Comparison of ENCODE assay signal across 2 cellular contexts in the genomic region with DNA sequence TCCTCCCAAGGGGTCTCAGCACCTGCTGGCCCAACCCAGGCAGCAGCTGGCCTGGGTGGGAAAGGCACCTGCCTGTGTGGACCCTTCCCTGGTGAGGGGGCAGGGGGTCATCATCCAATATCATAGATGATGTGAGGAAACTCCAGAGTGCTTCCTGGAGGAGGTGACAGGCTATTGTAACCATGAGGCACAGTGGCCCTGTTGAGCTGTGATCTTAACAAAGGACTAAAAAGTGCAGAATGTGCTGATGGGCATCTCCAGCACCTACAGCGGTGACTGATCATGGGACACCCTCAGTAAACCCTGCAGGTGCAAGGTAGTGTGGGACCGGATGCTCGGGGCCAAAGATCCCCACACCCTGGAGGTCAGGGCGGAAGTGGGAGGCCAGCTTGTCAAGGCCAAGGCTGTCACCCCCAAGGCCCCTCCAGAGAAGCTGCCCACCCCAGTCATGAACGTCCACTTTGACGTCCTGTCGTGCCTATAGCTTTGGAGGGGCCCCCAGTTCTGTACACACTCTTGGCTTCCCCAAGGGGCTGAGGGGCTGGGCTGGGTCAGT.
TF ChIP-seq lines count a peak whose summit lies in the region.

No MANE protein-coding gene starts in this region.

TF ChIP-seq in HepG2, 621 proteins besides CTCF, POLR2A, EP300 and RAD21:
- TF ChIP-seq NFKB2 (CRISPR knock-in tag; IDR thresholded peaks at IDR 0.05; ENCODE audit: borderline replicate concordance): no peak
- TF ChIP-seq ZNF660 (CRISPR knock-in tag; IDR thresholded peaks at IDR 0.05; ENCODE audit: borderline replicate concordance, low read depth): no peak
- TF ChIP-seq ZNF772 (CRISPR knock-in tag; IDR thresholded peaks at IDR 0.05): 0 out of 2 replicates have a peak, but pooled peaks have one; percentile 14
- TF ChIP-seq GABPA (IDR thresholded peaks at IDR 0.05; ENCODE audit: low read depth, low read length): no peak
- peak; percentile 51 for TF ChIP-seq GABPA (CRISPR knock-in tag; IDR thresholded peaks at IDR 0.05; ENCODE audit: low read depth)
- TF ChIP-seq ZFP36 (IDR thresholded peaks at IDR 0.05; ENCODE audit: borderline replicate concordance, low read depth, low read length, partially characterized antibody): peak; percentile 56
- TF ChIP-seq, protein P1, sequence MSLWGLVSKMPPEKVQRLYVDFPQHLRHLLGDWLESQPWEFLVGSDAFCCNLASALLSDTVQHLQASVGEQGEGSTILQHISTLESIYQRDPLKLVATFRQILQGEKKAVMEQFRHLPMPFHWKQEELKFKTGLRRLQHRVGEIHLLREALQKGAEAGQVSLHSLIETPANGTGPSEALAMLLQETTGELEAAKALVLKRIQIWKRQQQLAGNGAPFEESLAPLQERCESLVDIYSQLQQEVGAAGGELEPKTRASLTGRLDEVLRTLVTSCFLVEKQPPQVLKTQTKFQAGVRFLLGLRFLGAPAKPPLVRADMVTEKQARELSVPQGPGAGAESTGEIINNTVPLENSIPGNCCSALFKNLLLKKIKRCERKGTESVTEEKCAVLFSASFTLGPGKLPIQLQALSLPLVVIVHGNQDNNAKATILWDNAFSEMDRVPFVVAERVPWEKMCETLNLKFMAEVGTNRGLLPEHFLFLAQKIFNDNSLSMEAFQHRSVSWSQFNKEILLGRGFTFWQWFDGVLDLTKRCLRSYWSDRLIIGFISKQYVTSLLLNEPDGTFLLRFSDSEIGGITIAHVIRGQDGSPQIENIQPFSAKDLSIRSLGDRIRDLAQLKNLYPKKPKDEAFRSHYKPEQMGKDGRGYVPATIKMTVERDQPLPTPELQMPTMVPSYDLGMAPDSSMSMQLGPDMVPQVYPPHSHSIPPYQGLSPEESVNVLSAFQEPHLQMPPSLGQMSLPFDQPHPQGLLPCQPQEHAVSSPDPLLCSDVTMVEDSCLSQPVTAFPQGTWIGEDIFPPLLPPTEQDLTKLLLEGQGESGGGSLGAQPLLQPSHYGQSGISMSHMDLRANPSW (CRISPR knock-in tag; IDR thresholded peaks at IDR 0.05; ENCODE audit: borderline replicate concordance): no peak

TF ChIP-seq in GM12878, 131 proteins besides CTCF, POLR2A, EP300 and RAD21:
- TF ChIP-seq, protein P2, sequence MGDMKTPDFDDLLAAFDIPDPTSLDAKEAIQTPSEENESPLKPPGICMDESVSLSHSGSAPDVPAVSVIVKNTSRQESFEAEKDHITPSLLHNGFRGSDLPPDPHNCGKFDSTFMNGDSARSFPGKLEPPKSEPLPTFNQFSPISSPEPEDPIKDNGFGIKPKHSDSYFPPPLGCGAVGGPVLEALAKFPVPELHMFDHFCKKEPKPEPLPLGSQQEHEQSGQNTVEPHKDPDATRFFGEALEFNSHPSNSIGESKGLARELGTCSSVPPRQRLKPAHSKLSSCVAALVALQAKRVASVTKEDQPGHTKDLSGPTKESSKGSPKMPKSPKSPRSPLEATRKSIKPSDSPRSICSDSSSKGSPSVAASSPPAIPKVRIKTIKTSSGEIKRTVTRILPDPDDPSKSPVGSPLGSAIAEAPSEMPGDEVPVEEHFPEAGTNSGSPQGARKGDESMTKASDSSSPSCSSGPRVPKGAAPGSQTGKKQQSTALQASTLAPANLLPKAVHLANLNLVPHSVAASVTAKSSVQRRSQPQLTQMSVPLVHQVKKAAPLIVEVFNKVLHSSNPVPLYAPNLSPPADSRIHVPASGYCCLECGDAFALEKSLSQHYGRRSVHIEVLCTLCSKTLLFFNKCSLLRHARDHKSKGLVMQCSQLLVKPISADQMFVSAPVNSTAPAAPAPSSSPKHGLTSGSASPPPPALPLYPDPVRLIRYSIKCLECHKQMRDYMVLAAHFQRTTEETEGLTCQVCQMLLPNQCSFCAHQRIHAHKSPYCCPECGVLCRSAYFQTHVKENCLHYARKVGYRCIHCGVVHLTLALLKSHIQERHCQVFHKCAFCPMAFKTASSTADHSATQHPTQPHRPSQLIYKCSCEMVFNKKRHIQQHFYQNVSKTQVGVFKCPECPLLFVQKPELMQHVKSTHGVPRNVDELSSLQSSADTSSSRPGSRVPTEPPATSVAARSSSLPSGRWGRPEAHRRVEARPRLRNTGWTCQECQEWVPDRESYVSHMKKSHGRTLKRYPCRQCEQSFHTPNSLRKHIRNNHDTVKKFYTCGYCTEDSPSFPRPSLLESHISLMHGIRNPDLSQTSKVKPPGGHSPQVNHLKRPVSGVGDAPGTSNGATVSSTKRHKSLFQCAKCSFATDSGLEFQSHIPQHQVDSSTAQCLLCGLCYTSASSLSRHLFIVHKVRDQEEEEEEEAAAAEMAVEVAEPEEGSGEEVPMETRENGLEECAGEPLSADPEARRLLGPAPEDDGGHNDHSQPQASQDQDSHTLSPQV (IDR thresholded peaks at IDR 0.05): no peak
- TF ChIP-seq SRF (IDR thresholded peaks at IDR 0.05; ENCODE audit: low read depth in 2 of 2, low read length in 2 of 2) (no peak), ATF7 (IDR thresholded peaks at IDR 0.05; ENCODE audit: low read depth) (no peak), RCOR1 (conservative IDR thresholded peaks at IDR 0.05; ENCODE audit: low read depth, low read length) (no peak), NR2F1 (conservative IDR thresholded peaks at IDR 0.05) (0 out of 2 replicates have a peak, but pooled peaks have one; percentile 14)
